In genomic region chr11:94735907-94736306, GRCh38 we compare ENCODE assay signal across 19 cellular contexts.
"Had no signal": no experiment of that assay in that cellular context is flagged by ENCODE, and none has a peak within 500 bp of the region (broad histone marks: within the 10 kb centered on the region; RNA-seq: fewer than 3 reads in every experiment).

No MANE protein-coding gene starts in this region.

- H3K4me3 ChIP-seq: gastroesophageal sphincter, heart left ventricle, left ventricle myocardium inferior, mucosa of descending colon, neural progenitor cell, prostate gland, right atrium auricular region, thyroid gland had no signal

- H3K27ac ChIP-seq: brain microvascular endothelial cell, heart left ventricle, left ventricle myocardium inferior, neural progenitor cell, prostate gland, right atrium auricular region, thyroid gland had no signal

- H3K4me2 ChIP-seq: neural progenitor cell had no signal

- H2AFZ ChIP-seq: neural progenitor cell had no signal

- H3K4me1 ChIP-seq: prostate gland had no signal

- H3K9ac ChIP-seq: neural progenitor cell had no signal

- DNase-seq: activated CD4-positive, alpha-beta T cell treated with anti-CD3 and anti-CD28 coated beads, Interleukin-2, amount 10 ng/mL, durations not matched to agents 24 days and 14 days; activated CD8-positive, alpha-beta T cell treated with anti-CD3 and anti-CD28 coated beads for 36 hours; activated naive CD4-positive, alpha-beta T cell treated with anti-CD3 and anti-CD28 coated beads, Interleukin-2, amount 10 ng/mL, durations not matched to agents 7 days and 5 days; activated T-cell treated with anti-CD3 and anti-CD28 coated beads, Interleukin-2, amount 50 U/mL, for 24 hours; aorta; brain microvascular endothelial cell; central memory CD4-positive, alpha-beta T cell; heart left ventricle; left ventricle myocardium inferior; mucosa of descending colon; naive B cell; stimulated activated CD4-positive, alpha-beta T cell treated with anti-CD3 and anti-CD28 coated beads, Interleukin-2, amount 100 ng/mL, for 24 hours; stimulated activated naive CD4-positive, alpha-beta T cell treated with Interleukin-2 at 50 U/mL for 16 hours; T-helper 9 cell; thyroid gland had no signal

- H3K36me3 ChIP-seq: brain microvascular endothelial cell, gastroesophageal sphincter, heart left ventricle, left ventricle myocardium inferior, neural progenitor cell, prostate gland, right atrium auricular region, thyroid gland had no signal

- H3K9me3 ChIP-seq: gastroesophageal sphincter, heart left ventricle, left ventricle myocardium inferior, mucosa of descending colon, prostate gland, right atrium auricular region, thyroid gland had no signal

- H3K27me3 ChIP-seq: brain microvascular endothelial cell, gastroesophageal sphincter, right atrium auricular region, thyroid gland had no signal
